Comparison of ENCODE assay signal across 11 cellular contexts in genomic region chr7:867406-868188, GRCh38. TPM values are rescaled to one million over a fixed set of nuclear protein-coding genes. Genes with fewer than 3 reads are reported as not detected.
DNase-seq lines count a peak whose midpoint lies in the region; ATAC-seq and TF ChIP-seq lines count a peak whose summit lies in the region.
"Had no signal": no experiment of that assay in that cellular context is flagged by ENCODE, and none has a peak within 500 bp of the region (broad histone marks: within the 10 kb centered on the region; RNA-seq: fewer than 3 reads in every experiment).

No MANE protein-coding gene starts in this region.

- DNase-seq in AG09319 (ENCODE audit: extremely low read depth, low read depth): peak; percentile 7
- peak; percentile 54 for DNase-seq in SW480 (ENCODE audit: low spot score)
- peak; percentile 73 for DNase-seq in fibroblast of villous mesenchyme (ENCODE audit: low read depth)
- DNase-seq in omental fat pad (ENCODE audit: low spot score): no peak
- DNase-seq in DMS114 treated with DMSO at 0.1 percent for 48 hours (lab: John Stamatoyannopoulos, UW; ENCODE audit: unreplicated experiment): no peak
- no peak for DNase-seq in DMS79 (lab: John Stamatoyannopoulos, UW)
- DNase-seq: Calu3; effector memory CD4-positive, alpha-beta T cell; Karpas-422 had no signal

- TF ChIP-seq CTCF in AG09319 (IDR thresholded peaks at IDR 0.05; ENCODE audit: low read depth, low read length) (no peak; the same call in 1 of the 2 replicates), fibroblast of villous mesenchyme (IDR thresholded peaks at IDR 0.05; ENCODE audit: insufficient read depth, low read depth, low read length) (no peak), omental fat pad (IDR thresholded peaks at IDR 0.05) (no peak)

- ATAC-seq in omental fat pad (ENCODE audit: low FRiP score): peak; percentile 93
- no peak for ATAC-seq in GM18907 (IDR thresholded peaks at IDR 0.05; ENCODE audit: unreplicated experiment)
- ATAC-seq in GM21529 (IDR thresholded peaks at IDR 0.05; ENCODE audit: unreplicated experiment): no peak

- H3K4me3 ChIP-seq in fibroblast of villous mesenchyme (ENCODE audit: low read depth, low read length): no peak overlapping the region

RNA-seq across cellular contexts. Expression of gene GET4, which starts 8.8 kb away (rescaled TPM):
- total RNA-seq in fibroblast of villous mesenchyme: 15.1 and 22.5 TPM in 2 replicates
- 10 to 100 TPM; 18.7 to 28.5 (median 23.5) TPM for total RNA-seq in omental fat pad

RNA-seq across cellular contexts. Expression of gene SUN1, which starts 35.3 kb away (rescaled TPM):
- total RNA-seq in fibroblast of villous mesenchyme (73.4 and 85.4 TPM in 2 replicates), omental fat pad (100 to 1,000 TPM; 124 to 245 (median 174) TPM)

Comparison
In these comparisons a context has a peak if more than half of its experiments do, and no peak if none do; other contexts are left out.
1. DNase-seq: peak in AG09319 (single experiment), SW480 (single experiment) and fibroblast of villous mesenchyme (single experiment); none in omental fat pad (single experiment), DMS114 treated with DMSO at 0.1 percent for 48 hours (single experiment) and DMS79 (single experiment).